In the genomic region with DNA sequence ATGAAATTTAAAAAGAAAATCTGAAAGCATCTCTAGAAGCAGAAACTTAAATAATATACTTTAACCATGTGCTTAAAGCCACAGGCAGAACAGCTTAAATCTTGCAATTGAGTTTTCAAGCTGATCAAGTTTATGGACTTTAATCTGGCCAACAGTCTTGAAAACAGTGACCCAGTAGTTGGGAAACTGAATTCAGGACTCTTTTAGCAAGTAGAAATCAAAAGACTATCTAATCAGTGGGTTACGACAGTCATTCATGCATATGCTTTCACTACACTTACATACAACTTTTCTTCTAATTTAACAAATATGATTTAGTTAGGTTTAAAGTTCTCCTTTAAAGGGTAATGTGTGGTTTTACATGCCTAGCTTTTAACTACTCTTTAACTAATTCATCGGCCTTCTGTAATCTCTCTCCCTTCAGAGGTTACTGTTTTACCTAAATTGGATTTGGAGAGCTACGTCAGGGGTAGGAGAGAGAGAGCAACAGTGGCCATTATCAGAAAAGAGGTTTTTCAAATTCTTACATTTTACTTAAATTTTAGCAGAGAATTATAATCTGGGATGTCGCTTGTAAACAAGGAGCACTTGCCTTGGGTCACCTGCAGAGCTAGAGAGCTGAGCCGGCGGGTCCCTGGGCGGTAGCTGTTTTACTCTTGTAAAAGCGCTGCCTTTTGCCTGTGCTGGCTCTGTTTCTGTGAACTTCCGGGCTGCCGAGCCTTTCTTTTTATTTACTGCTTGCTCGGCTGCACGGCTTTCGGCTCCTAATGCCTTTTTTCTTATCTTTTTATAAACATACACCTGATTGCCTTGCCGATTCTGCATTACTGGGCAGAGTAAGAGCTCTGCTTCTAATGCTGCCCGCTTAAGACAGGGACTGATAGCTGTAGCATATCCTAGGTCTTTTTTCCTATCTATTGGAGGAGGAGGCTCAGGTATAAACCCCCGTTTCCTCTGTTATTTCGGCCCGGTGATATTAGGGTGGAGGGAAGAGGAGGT, we compare ENCODE assay signal across 8 cellular contexts. TPM values are rescaled to one million over a fixed set of nuclear protein-coding genes. Genes with fewer than 3 reads are reported as not detected.
DNase-seq lines count a peak whose midpoint lies in the region; ATAC-seq and TF ChIP-seq lines count a peak whose summit lies in the region.

No MANE protein-coding gene starts in this region.

- ATAC-seq in HG03139 (IDR thresholded peaks at IDR 0.05; ENCODE audit: unreplicated experiment) = peak; percentile 75
- peak; percentile 84 for ATAC-seq in T-helper 17 cell

- peak overlapping the region; percentile 91 for H3K4me3 Mint-ChIP-seq in T-helper 17 cell

- DNase-seq in activated gamma-delta T cell treated with Interleukin-2 at 50 U/mL for 16 hours (peak; percentile 67), activated gamma-delta T cell (lab: John Stamatoyannopoulos, UW) (no peak), T-helper 17 cell (peak; percentile 21 to 46 (median 38)), astrocyte of the spinal cord (ENCODE audit: low read depth, low spot score) (peak; percentile 4), kidney tubule cell (ENCODE audit: low spot score) (peak; percentile 47)
- DNase-seq in stimulated activated CD4-positive, alpha-beta T cell treated with anti-CD3 and anti-CD28 coated beads, Interleukin-2, amount 100 ng/mL, for 48 hours = peak; percentile 25 to 43
- DNase-seq in NK-92 treated with Interleukin-12 subunit alpha and Interleukin-12 subunit beta, amount 100 ng/mL, for 24 hours (lab: John Stamatoyannopoulos, UW) = no peak

- peaks cover 30% of the 10 kb centered on the region for H3K4me1 Mint-ChIP-seq in T-helper 17 cell

- no peak for TF ChIP-seq CTCF in astrocyte of the spinal cord (IDR thresholded peaks at IDR 0.05; ENCODE audit: low read depth, low read length)

- no peaks in the 10 kb centered on the region for H3K36me3 Mint-ChIP-seq in T-helper 17 cell (ENCODE audit: low read depth)

- H3K27ac Mint-ChIP-seq in T-helper 17 cell = peak overlapping the region; percentile 97

- no peaks in the 10 kb centered on the region for H3K9me3 ChIP-seq in T-helper 17 cell (ENCODE audit: control insufficient read depth, low read length, poor library complexity, severe bottlenecking)

- H3K27me3 Mint-ChIP-seq in T-helper 17 cell = no peaks in the 10 kb centered on the region

- H3K4me3 ChIP-seq in astrocyte of the spinal cord (ENCODE audit: low read depth, low read length) = peak overlapping the region; percentile 19

- in situ Hi-C loops in astrocyte of the spinal cord (cut with HindIII; ENCODE audit: low sequenced_read_pairs) = no loop called here

RNA-seq across cellular contexts. Expression of gene LYZ, which starts 17.4 kb away (rescaled TPM):
- 100 to 1,000 TPM in 1 of 2 donors, 10 to 100 TPM in 1; 66.3 to 134 TPM for total RNA-seq in T-helper 17 cell

RNA-seq across cellular contexts. Expression of gene YEATS4, which starts 28.8 kb away (rescaled TPM):
- total RNA-seq in T-helper 17 cell = 10 to 100 TPM; 34.0 to 36.7 TPM

Comparison
In these comparisons a context has a peak if more than half of its experiments do, and no peak if none do; other contexts are left out.
1. DNase-seq: peak in activated gamma-delta T cell treated with Interleukin-2 at 50 U/mL for 16 hours (single experiment), T-helper 17 cell (3 of 3), astrocyte of the spinal cord (single experiment), kidney tubule cell (single experiment) and stimulated activated CD4-positive, alpha-beta T cell treated with anti-CD3 and anti-CD28 coated beads, Interleukin-2, amount 100 ng/mL, for 48 hours (2 of 2); none in activated gamma-delta T cell (single experiment) and NK-92 treated with Interleukin-12 subunit alpha and Interleukin-12 subunit beta, amount 100 ng/mL, for 24 hours (single experiment).